1 cellular context compared by ENCODE assay signal in the genomic region with DNA sequence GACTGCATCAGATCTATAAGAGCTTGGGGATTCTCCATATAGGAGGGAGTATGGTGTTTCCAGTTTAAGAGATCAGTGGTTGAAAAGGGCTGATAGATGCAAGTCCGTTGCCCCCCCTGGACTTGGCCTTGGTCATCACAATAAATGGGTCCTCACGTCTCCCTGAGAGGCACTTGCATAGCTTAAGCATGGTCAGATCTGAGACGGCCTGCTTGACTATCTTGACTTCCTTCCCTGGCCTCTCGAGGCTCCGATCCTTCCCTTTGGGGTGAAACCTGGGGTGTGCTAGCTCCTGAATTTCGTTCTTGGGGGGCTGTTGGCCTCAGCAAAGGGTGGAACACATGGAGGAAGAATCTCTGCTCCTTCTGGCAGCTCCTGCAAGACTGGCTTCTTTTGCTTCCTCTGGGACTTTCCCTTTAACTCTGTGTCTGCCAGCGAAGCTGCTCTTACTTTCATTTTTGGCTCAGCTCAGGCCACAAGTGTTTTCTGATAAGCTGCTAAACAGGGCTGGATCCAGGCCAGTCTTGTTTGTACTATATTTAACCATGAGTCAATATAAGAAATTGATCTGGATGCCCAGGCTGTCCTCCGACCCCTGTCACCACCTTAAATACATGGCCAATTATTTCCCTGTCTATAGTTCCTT.
A peak's percentile ranks its signal among the peaks of the same experiment; 100 is the strongest.
TF ChIP-seq lines count a peak whose summit lies in the region.

No MANE protein-coding gene starts in this region.

TF ChIP-seq in GM12878, 131 proteins besides CTCF, POLR2A, EP300 and RAD21:
- TF ChIP-seq CBX3 (IDR thresholded peaks at IDR 0.05; ENCODE audit: borderline replicate concordance, low read depth): no peak
- TF ChIP-seq, protein P1, sequence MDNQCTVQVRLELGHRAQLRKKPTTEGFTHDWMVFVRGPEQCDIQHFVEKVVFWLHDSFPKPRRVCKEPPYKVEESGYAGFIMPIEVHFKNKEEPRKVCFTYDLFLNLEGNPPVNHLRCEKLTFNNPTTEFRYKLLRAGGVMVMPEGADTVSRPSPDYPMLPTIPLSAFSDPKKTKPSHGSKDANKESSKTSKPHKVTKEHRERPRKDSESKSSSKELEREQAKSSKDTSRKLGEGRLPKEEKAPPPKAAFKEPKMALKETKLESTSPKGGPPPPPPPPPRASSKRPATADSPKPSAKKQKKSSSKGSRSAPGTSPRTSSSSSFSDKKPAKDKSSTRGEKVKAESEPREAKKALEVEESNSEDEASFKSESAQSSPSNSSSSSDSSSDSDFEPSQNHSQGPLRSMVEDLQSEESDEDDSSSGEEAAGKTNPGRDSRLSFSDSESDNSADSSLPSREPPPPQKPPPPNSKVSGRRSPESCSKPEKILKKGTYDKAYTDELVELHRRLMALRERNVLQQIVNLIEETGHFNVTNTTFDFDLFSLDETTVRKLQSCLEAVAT (IDR thresholded peaks at IDR 0.05): no peak
- TF ChIP-seq, protein P2, sequence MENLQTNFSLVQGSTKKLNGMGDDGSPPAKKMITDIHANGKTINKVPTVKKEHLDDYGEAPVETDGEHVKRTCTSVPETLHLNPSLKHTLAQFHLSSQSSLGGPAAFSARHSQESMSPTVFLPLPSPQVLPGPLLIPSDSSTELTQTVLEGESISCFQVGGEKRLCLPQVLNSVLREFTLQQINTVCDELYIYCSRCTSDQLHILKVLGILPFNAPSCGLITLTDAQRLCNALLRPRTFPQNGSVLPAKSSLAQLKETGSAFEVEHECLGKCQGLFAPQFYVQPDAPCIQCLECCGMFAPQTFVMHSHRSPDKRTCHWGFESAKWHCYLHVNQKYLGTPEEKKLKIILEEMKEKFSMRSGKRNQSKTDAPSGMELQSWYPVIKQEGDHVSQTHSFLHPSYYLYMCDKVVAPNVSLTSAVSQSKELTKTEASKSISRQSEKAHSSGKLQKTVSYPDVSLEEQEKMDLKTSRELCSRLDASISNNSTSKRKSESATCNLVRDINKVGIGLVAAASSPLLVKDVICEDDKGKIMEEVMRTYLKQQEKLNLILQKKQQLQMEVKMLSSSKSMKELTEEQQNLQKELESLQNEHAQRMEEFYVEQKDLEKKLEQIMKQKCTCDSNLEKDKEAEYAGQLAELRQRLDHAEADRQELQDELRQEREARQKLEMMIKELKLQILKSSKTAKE (IDR thresholded peaks at IDR 0.05; ENCODE audit: low read depth, poor library complexity, severe bottlenecking): peak; percentile 40
- peak; percentile 50; the same call in 1 of the 2 replicates for TF ChIP-seq TAF1 (IDR thresholded peaks at IDR 0.05; ENCODE audit: borderline replicate concordance, low read depth, low read length)
- peak; percentile 11; the same call in 1 of the 2 replicates for TF ChIP-seq RELB (IDR thresholded peaks at IDR 0.05; ENCODE audit: low read depth)
- TF ChIP-seq E4F1 (IDR thresholded peaks at IDR 0.05; ENCODE audit: borderline replicate concordance, partially characterized antibody): no peak
- TF ChIP-seq MTA2 (IDR thresholded peaks at IDR 0.05; ENCODE audit: low read depth): peak; percentile 12; the same call in 1 of the 2 replicates
- TF ChIP-seq IRF4 (IDR thresholded peaks at IDR 0.05; ENCODE audit: low read depth, low read length): peak; percentile 40; the same call in 1 of the 2 replicates
- TF ChIP-seq RUNX3 (IDR thresholded peaks at IDR 0.05; ENCODE audit: low read length): peak; percentile 46; the same call in 1 of the 2 replicates
- TF ChIP-seq FOXM1 (IDR thresholded peaks at IDR 0.05; ENCODE audit: low read depth, low read length): 0 out of 2 replicates have a peak, but pooled peaks have one; percentile 8
- 0 out of 2 replicates have a peak, but pooled peaks have one; percentile 14 for TF ChIP-seq PML (IDR thresholded peaks at IDR 0.05; ENCODE audit: low read length)
- peak; percentile 34; the same call in 1 of the 2 replicates for TF ChIP-seq NR2F1 (conservative IDR thresholded peaks at IDR 0.05)
- peak; percentile 84 for TF ChIP-seq MEF2A (IDR thresholded peaks at IDR 0.05; ENCODE audit: insufficient read depth, low read depth, low read length)
- 0 out of 2 replicates have a peak, but pooled peaks have one; percentile 0 for TF ChIP-seq CBFB (IDR thresholded peaks at IDR 0.05; ENCODE audit: low read depth)
- no peak for TF ChIP-seq LARP7 (IDR thresholded peaks at IDR 0.05)
- peak; percentile 17; the same call in 1 of the 2 replicates for TF ChIP-seq BCL11A (IDR thresholded peaks at IDR 0.05; ENCODE audit: low read depth, low read length)
- TF ChIP-seq IKZF2 (IDR thresholded peaks at IDR 0.05): peak; percentile 5 to 6; a peak in 2 of 4 replicates
- 0 out of 2 replicates have a peak, but pooled peaks have one; percentile 9 for TF ChIP-seq EED (IDR thresholded peaks at IDR 0.05; ENCODE audit: low read depth)
- peak; percentile 41 for TF ChIP-seq KLF5 (IDR thresholded peaks at IDR 0.05; ENCODE audit: partially characterized antibody)
- peak; percentile 51 for TF ChIP-seq JUNB (IDR thresholded peaks at IDR 0.05)
- TF ChIP-seq ATF2 (IDR thresholded peaks at IDR 0.05; ENCODE audit: low read length): peak; percentile 27; the same call in 1 of the 2 replicates
